ENCODE assay signal across 8 cellular contexts in genomic region chr14:68792022-68792829, GRCh38. TPM values are rescaled to one million over a fixed set of nuclear protein-coding genes. Genes with fewer than 3 reads are reported as not detected.
A peak's percentile ranks its signal among the peaks of the same experiment; 100 is the strongest.
DNase-seq lines count a peak whose midpoint lies in the region; TF ChIP-seq lines count a peak whose summit lies in the region.

No MANE protein-coding gene starts in this region.

- H3K4me3 Mint-ChIP-seq in T-helper 2 cell treated with Interferon-gamma antibody and Interleukin-4, amounts not matched to agents 5 μg/mL and 100 μg/mL, for 36 hours, result peak overlapping the region; percentile 91

- no peaks in the 10 kb centered on the region for H3K27me3 Mint-ChIP-seq in T-helper 2 cell treated with Interferon-gamma antibody and Interleukin-4, amounts not matched to agents 5 μg/mL and 100 μg/mL, for 36 hours (ENCODE audit: low read depth)

- DNase-seq in DMS 273 (lab: John Stamatoyannopoulos, UW; ENCODE audit: unreplicated experiment) (peak; percentile 47), DMS 273 treated with DMSO at 0.1 percent for 48 hours (lab: John Stamatoyannopoulos, UW) (no peak), esophagus muscularis mucosa (ENCODE audit: extremely low spot score) (peak; percentile 92), NCI-H1694 treated with DMSO at 0.1 percent for 48 hours (lab: John Stamatoyannopoulos, UW) (no peak), NCI-H345 (lab: John Stamatoyannopoulos, UW) (no peak), NCI-H2196 (lab: John Stamatoyannopoulos, UW; ENCODE audit: unreplicated experiment) (no peak)
- DNase-seq in T-helper 2 cell treated with Interferon-gamma antibody and Interleukin-4, amounts not matched to agents 5 μg/mL and 100 μg/mL, for 36 hours (ENCODE audit: low spot score), result no peak

- H3K36me3 Mint-ChIP-seq in T-helper 2 cell treated with Interferon-gamma antibody and Interleukin-4, amounts not matched to agents 5 μg/mL and 100 μg/mL, for 36 hours (ENCODE audit: low read depth), result peaks cover 42% of the 10 kb centered on the region

- H3K36me3 ChIP-seq in esophagus muscularis mucosa, result peaks cover 9 to 46% (median 30%) of the 10 kb centered on the region in 4 donors
- peaks cover 46% of the 10 kb centered on the region for H3K36me3 ChIP-seq in neutrophil

- no peaks in the 10 kb centered on the region for H3K9me3 ChIP-seq in esophagus muscularis mucosa
- H3K9me3 ChIP-seq in neutrophil, result peaks cover 4% of the 10 kb centered on the region

- TF ChIP-seq POLR2A in esophagus muscularis mucosa (IDR thresholded peaks at IDR 0.05; ENCODE audit: low read depth), result no peak

- H3K27ac Mint-ChIP-seq in T-helper 2 cell treated with Interferon-gamma antibody and Interleukin-4, amounts not matched to agents 5 μg/mL and 100 μg/mL, for 36 hours, result peak overlapping the region; percentile 100

- intact Hi-C loops in esophagus muscularis mucosa (cut with DNase I), result loop anchor here (5.0 kb wide), 1 partner anchor 245 kb away; no protein-coding TSS in a partner anchor

- peak overlapping the region; percentile 83 to 95 (median 87) for H3K4me3 ChIP-seq in esophagus muscularis mucosa
- H3K4me3 ChIP-seq in neutrophil (ENCODE audit: low read depth in 1 of 2, low read length in 1 of 2), result peak overlapping the region; percentile 74 to 99

- H3K27me3 ChIP-seq in esophagus muscularis mucosa, result peaks cover 0 to 4% (median 0%) of the 10 kb centered on the region in 4 donors
- H3K27me3 ChIP-seq in neutrophil, result peaks cover 8% of the 10 kb centered on the region

- no peaks in the 10 kb centered on the region for H3K9me3 Mint-ChIP-seq in T-helper 2 cell treated with Interferon-gamma antibody and Interleukin-4, amounts not matched to agents 5 μg/mL and 100 μg/mL, for 36 hours

- TF ChIP-seq CTCF in esophagus muscularis mucosa (IDR thresholded peaks at IDR 0.05) (no peak), neutrophil (IDR thresholded peaks at IDR 0.05) (no peak)

- TF ChIP-seq EP300 in esophagus muscularis mucosa (IDR thresholded peaks at IDR 0.05), result no peak

- WGBS in esophagus muscularis mucosa, result 6% methylated on average over 33 of the region's 35 CpGs

- H3K4me1 ChIP-seq in esophagus muscularis mucosa (peaks cover 17 to 44% (median 35%) of the 10 kb centered on the region in 4 donors), neutrophil (ENCODE audit: control insufficient read depth in 1 of 2, insufficient read depth in 1 of 2, low read depth in 1 of 2, low read length in 1 of 2) (peaks cover 42 to 45% of the 10 kb centered on the region in 2 experiments)

- H3K4me1 Mint-ChIP-seq in T-helper 2 cell treated with Interferon-gamma antibody and Interleukin-4, amounts not matched to agents 5 μg/mL and 100 μg/mL, for 36 hours (ENCODE audit: low read depth), result peaks cover 45% of the 10 kb centered on the region

- H3K27ac ChIP-seq in esophagus muscularis mucosa (replicated peaks in 1 of 4), result peak overlapping the region; percentile 99 to 100 (median 100)
- H3K27ac ChIP-seq in neutrophil, result peak overlapping the region; percentile 100

RNA-seq across cellular contexts. Expression of gene ZFP36L1, which starts 0.6 kb away (rescaled TPM):
- total RNA-seq in esophagus muscularis mucosa, result 100 to 1,000 TPM; 191 to 704 (median 444) TPM

Comparison
In these comparisons a context has a peak if more than half of its experiments do, and no peak if none do; other contexts are left out.
1. DNase-seq: peak in DMS 273 (single experiment) and esophagus muscularis mucosa (single experiment); none in DMS 273 treated with DMSO at 0.1 percent for 48 hours (single experiment), T-helper 2 cell treated with Interferon-gamma antibody and Interleukin-4, amounts not matched to agents 5 μg/mL and 100 μg/mL, for 36 hours (single experiment), NCI-H1694 treated with DMSO at 0.1 percent for 48 hours (single experiment), NCI-H345 (single experiment) and NCI-H2196 (single experiment).